Comparison of ENCODE assay signal across 12 cellular contexts in the genomic region with DNA sequence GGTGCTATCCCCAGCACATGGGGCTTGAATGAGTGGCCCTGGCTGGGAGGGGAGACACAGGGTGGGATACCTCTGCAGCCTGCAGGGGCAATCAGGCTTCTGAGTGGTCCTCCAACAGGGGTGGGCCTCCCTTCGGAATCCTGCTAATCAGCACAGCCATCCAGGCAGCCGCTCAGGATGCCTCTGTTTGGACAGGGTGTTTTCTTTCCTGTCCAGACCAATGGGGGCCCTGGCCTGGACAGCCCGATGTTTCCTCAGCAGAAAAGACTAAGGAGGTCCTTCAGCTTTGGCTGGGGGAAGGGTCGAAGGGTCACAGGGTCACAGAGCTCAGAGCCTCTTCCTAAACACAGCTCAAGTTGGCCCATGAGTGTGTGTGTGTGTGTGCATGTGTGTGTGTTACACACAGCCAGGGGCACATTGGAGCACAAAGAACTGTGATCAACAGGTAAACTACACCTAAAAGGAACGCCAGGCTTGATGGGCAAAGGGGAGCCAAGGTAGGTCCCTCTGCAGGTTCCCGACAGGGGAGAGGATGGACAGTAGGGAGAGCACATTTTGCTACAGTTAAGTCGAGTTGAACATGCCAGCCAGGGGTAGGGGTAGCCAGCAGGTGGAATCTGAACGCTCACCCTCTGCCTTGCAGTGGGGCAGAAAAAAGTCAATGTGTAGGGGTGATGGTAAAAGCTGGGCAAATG. TPM values are rescaled to one million over a fixed set of nuclear protein-coding genes. Genes with fewer than 3 reads are reported as not detected.
DNase-seq lines count a peak whose midpoint lies in the region; ATAC-seq and TF ChIP-seq lines count a peak whose summit lies in the region.
"Had no signal": no experiment of that assay in that cellular context is flagged by ENCODE, and none has a peak within 500 bp of the region (broad histone marks: within the 10 kb centered on the region; RNA-seq: fewer than 3 reads in every experiment).

No MANE protein-coding gene starts in this region.

- DNase-seq in stimulated activated naive CD8-positive, alpha-beta T cell treated with anti-CD3 and anti-CD28 coated beads, Interleukin-15, amount 100 ng/mL, for 72 hours: no peak
- DNase-seq in stimulated activated naive CD8-positive, alpha-beta T cell treated with anti-CD3 and anti-CD28 coated beads, Interleukin-15, Interleukin-2, amounts not matched to agents 100 U/mL and 50 U/mL, for 24 hours: no peak
- no peak for DNase-seq in central memory CD8-positive, alpha-beta T cell (ENCODE audit: low spot score in 2 of 2)
- DNase-seq in neural crest cell (ENCODE audit: low read depth, low spot score): peak; percentile 21
- no peak for DNase-seq in germinal center (ENCODE audit: low spot score)
- no peak for DNase-seq in MG63
- DNase-seq in Kasumi-1 (lab: John Stamatoyannopoulos, UW): no peak
- DNase-seq: activated gamma-delta T cell, natural killer cell had no signal

- peak overlapping the region; percentile 16 to 23 for H3K4me3 Mint-ChIP-seq in stimulated activated naive CD8-positive, alpha-beta T cell treated with anti-CD3 and anti-CD28 coated beads, Interleukin-15, amount 100 ng/mL, for 72 hours
- H3K4me3 Mint-ChIP-seq in central memory CD8-positive, alpha-beta T cell: peak overlapping the region; percentile 42
- peak overlapping the region; percentile 6 for H3K4me3 Mint-ChIP-seq in neural crest cell

- H3K27ac Mint-ChIP-seq in stimulated activated naive CD8-positive, alpha-beta T cell treated with anti-CD3 and anti-CD28 coated beads, Interleukin-15, amount 100 ng/mL, for 72 hours: no peak overlapping the region
- peak overlapping the region; percentile 5 for H3K27ac Mint-ChIP-seq in central memory CD8-positive, alpha-beta T cell (ENCODE audit: low read depth)
- no peak overlapping the region for H3K27ac Mint-ChIP-seq in neural crest cell (ENCODE audit: unreplicated experiment)
- H3K27ac Mint-ChIP-seq: B cell had no signal

- H3K4me3 ChIP-seq in MG63: no peak overlapping the region

- no peaks in the 10 kb centered on the region; the same call in 1 of the 2 replicates for H3K36me3 ChIP-seq in MG63

- no peak for ATAC-seq in stimulated activated naive CD8-positive, alpha-beta T cell treated with anti-CD3 and anti-CD28 coated beads, Interleukin-15, amount 100 ng/mL, for 72 hours
- no peak for ATAC-seq in stimulated activated naive CD8-positive, alpha-beta T cell treated with anti-CD3 and anti-CD28 coated beads, Interleukin-15, Interleukin-2, amounts not matched to agents 100 U/mL and 50 U/mL, for 24 hours
- no peak for ATAC-seq in central memory CD8-positive, alpha-beta T cell (replicated peaks; ENCODE audit: extremely low read depth, poor library complexity, severe bottlenecking)
- ATAC-seq in GM21786 (IDR thresholded peaks at IDR 0.05; ENCODE audit: unreplicated experiment): no peak

- H3K9me3 ChIP-seq in MG63: no peaks in the 10 kb centered on the region
- H3K9me3 ChIP-seq: SK-N-SH had no signal

- 0 out of 2 replicates have a peak, but pooled peaks cover 4% of the 10 kb centered on the region for H3K27me3 ChIP-seq in MG63

- no peaks in the 10 kb centered on the region for H3K27me3 Mint-ChIP-seq in stimulated activated naive CD8-positive, alpha-beta T cell treated with anti-CD3 and anti-CD28 coated beads, Interleukin-15, amount 100 ng/mL, for 72 hours
- H3K27me3 Mint-ChIP-seq in central memory CD8-positive, alpha-beta T cell: peaks cover 9% of the 10 kb centered on the region
- H3K27me3 Mint-ChIP-seq in neural crest cell (ENCODE audit: low read depth): peaks cover 27% of the 10 kb centered on the region

- peaks cover 2% of the 10 kb centered on the region for H3K36me3 Mint-ChIP-seq in central memory CD8-positive, alpha-beta T cell (ENCODE audit: insufficient read depth)
- H3K36me3 Mint-ChIP-seq in neural crest cell (ENCODE audit: low read depth): peaks cover 4% of the 10 kb centered on the region
- H3K36me3 Mint-ChIP-seq: natural killer cell had no signal

- H3K9me3 Mint-ChIP-seq in stimulated activated naive CD8-positive, alpha-beta T cell treated with anti-CD3 and anti-CD28 coated beads, Interleukin-15, amount 100 ng/mL, for 72 hours: no peaks in the 10 kb centered on the region
- no peaks in the 10 kb centered on the region for H3K9me3 Mint-ChIP-seq in central memory CD8-positive, alpha-beta T cell
- no peaks in the 10 kb centered on the region for H3K9me3 Mint-ChIP-seq in neural crest cell
- H3K9me3 Mint-ChIP-seq: natural killer cell had no signal

- peaks cover 44% of the 10 kb centered on the region for H3K4me1 Mint-ChIP-seq in stimulated activated naive CD8-positive, alpha-beta T cell treated with anti-CD3 and anti-CD28 coated beads, Interleukin-15, amount 100 ng/mL, for 72 hours
- peaks cover 23% of the 10 kb centered on the region for H3K4me1 Mint-ChIP-seq in central memory CD8-positive, alpha-beta T cell
- peaks cover 29% of the 10 kb centered on the region for H3K4me1 Mint-ChIP-seq in neural crest cell

- no peak for TF ChIP-seq CTCF in neural crest cell (conservative IDR thresholded peaks at IDR 0.05)

RNA-seq across cellular contexts. Expression of gene HAPLN3, which starts 1.1 kb away (rescaled TPM):
- 2.4 and 2.9 TPM in 2 replicates for total RNA-seq in neural crest cell
- 0.47 and 1.7 TPM in 2 replicates for total RNA-seq in MG63 (2014; rRNA removed; shearing (Covaris generic); ENCODE audit: low replicate concordance)

RNA-seq across cellular contexts. Expression of gene MFGE8, which starts 16.7 kb away (rescaled TPM):
- 104 and 113 TPM in 2 replicates for total RNA-seq in neural crest cell
- 29.5 and 33.5 TPM in 2 replicates for total RNA-seq in MG63 (2014; rRNA removed; shearing (Covaris generic); ENCODE audit: low replicate concordance)
